ENCODE assay signal across 23 cellular contexts in the genomic region with DNA sequence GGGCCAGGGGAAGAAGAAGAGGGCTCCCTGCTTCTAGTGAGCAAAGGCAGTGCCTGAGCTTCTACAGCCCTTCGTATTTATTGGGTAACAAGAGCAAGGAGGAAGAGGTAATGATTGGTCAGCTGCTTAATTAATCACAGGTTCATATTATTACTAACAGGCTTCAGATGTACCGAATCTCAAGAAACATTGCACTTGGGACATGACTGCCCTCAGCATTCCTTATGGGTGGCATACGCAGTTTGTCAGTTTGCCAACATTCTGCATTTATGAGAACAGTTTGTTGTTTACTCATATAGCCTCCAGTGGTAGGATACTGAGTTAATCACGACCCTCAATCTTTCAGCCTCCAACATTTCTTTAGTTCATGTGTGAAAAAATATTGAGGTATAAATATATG.
"Had no signal": no experiment of that assay in that cellular context is flagged by ENCODE, and none has a peak within 500 bp of the region (broad histone marks: within the 10 kb centered on the region; RNA-seq: fewer than 3 reads in every experiment).

No MANE protein-coding gene starts in this region.

- H3K4me3 ChIP-seq: esophagus squamous epithelium, lung, thoracic aorta had no signal

- H3K9me3 ChIP-seq: thoracic aorta had no signal

- H3K9ac ChIP-seq: parathyroid adenoma had no signal

- H3K36me3 ChIP-seq: thoracic aorta had no signal

- DNase-seq: activated CD4-positive, alpha-beta T cell treated with anti-CD3 and anti-CD28 coated beads, Interleukin-2, amount 10 ng/mL, durations not matched to agents 7 days and 5 days; activated CD8-positive, alpha-beta memory T cell treated with anti-CD3 and anti-CD28 coated beads, Interleukin-2, amount 50 U/mL, for 4 hours; activated CD8-positive, alpha-beta T cell treated with anti-CD3 and anti-CD28 coated beads, Interleukin-2, amount 10 ng/mL, durations not matched to agents 7 days and 5 days; activated effector memory CD4-positive, alpha-beta T cell treated with Interleukin-2 at 50 U/mL for 16 hours; activated naive CD4-positive, alpha-beta T cell treated with anti-CD3 and anti-CD28 coated beads, Interleukin-2, amount 10 ng/mL, durations not matched to agents 7 days and 5 days; activated naive CD8-positive, alpha-beta T cell treated with anti-CD3 and anti-CD28 coated beads, Interleukin-2, amount 50 U/mL, for 24 hours; activated T-cell treated with anti-CD3 and anti-CD28 coated beads, Interleukin-2, amount 50 U/mL, for 48 hours; aorta; brain microvascular endothelial cell; effector CD8-positive, alpha-beta T cell; esophagus squamous epithelium; foreskin melanocyte; hypothalamus; islet precursor cell; stimulated activated naive B cell treated with anti-CD40 and anti-IgM and Interleukin-4, amounts not matched to agents 10 μg/mL and 1 μg/mL and 100 μg/mL, for 72 hours; T-helper 1 cell; T-helper 9 cell had no signal

- H3K27ac ChIP-seq: brain microvascular endothelial cell, esophagus squamous epithelium, parathyroid adenoma, thoracic aorta had no signal

- H3K27me3 ChIP-seq: brain microvascular endothelial cell, esophagus squamous epithelium had no signal

- H3K4me1 ChIP-seq: esophagus squamous epithelium, parathyroid adenoma had no signal

- ATAC-seq: activated CD4-positive, CD25-positive, alpha-beta regulatory T cell treated with anti-CD3 and anti-CD28 coated beads, Interleukin-2, amount 50 U/mL, for 24 hours; activated CD8-positive, alpha-beta T cell treated with anti-CD3 and anti-CD28 coated beads, Interleukin-2, amount 10 ng/mL, durations not matched to agents 7 days and 5 days; activated naive CD8-positive, alpha-beta T cell treated with anti-CD3 and anti-CD28 coated beads, Interleukin-2, amount 50 U/mL, for 24 hours; natural killer cell treated with Interleukin-12 subunit alpha and Interleukin-12 subunit beta and Interleukin-15 and Interleukin-18, amount 100 ng/mL, for 72 hours; sciatic nerve; stimulated activated naive B cell treated with anti-CD40 and anti-IgM and Interleukin-4, amounts not matched to agents 10 μg/mL and 1 μg/mL and 100 μg/mL, for 72 hours had no signal

- H2AFZ ChIP-seq: parathyroid adenoma had no signal

- H3K79me2 ChIP-seq: parathyroid adenoma had no signal
